Comparison of ENCODE assay signal across 18 cellular contexts in genomic region chr5:3153226-3153858, GRCh38.
"Had no signal": no experiment of that assay in that cellular context is flagged by ENCODE, and none has a peak within 500 bp of the region (broad histone marks: within the 10 kb centered on the region; RNA-seq: fewer than 3 reads in every experiment).

No MANE protein-coding gene starts in this region.

- H3K4me3 ChIP-seq: gastrocnemius medialis, left ventricle myocardium inferior, lower lobe of right lung, psoas muscle, testis, tibial nerve, upper lobe of right lung, vagina had no signal

- DNase-seq: effector memory CD4-positive, alpha-beta T cell; gastrocnemius medialis; glutamatergic neuron; islet precursor cell; left ventricle myocardium inferior; lower lobe of right lung; midbrain; psoas muscle; retina; stimulated activated CD4-positive, alpha-beta T cell treated with anti-CD3 and anti-CD28 coated beads, Interleukin-2, amount 100 ng/mL, for 24 hours; stimulated activated CD4-positive, alpha-beta T cell treated with anti-CD3 and anti-CD28 coated beads, Interleukin-4, amount 100 ng/mL, for 4 hours; stimulated activated naive B cell treated with anti-CD40 and anti-IgM and Interleukin-4, amounts not matched to agents 10 μg/mL and 1 μg/mL and 100 μg/mL, for 72 hours; stimulated activated naive CD8-positive, alpha-beta T cell treated with anti-CD3 and anti-CD28 coated beads, Interleukin-15, amount 100 ng/mL, for 72 hours; testis; upper lobe of right lung had no signal

- H2AFZ ChIP-seq: parathyroid adenoma had no signal

- H3K36me3 ChIP-seq: gastrocnemius medialis, left ventricle myocardium inferior, lower lobe of right lung, tibial nerve, upper lobe of right lung, vagina had no signal

- H3K4me1 ChIP-seq: gastrocnemius medialis, left ventricle myocardium inferior, lower lobe of right lung, parathyroid adenoma, psoas muscle, testis, tibial nerve, upper lobe of right lung, vagina had no signal

- H3K9ac ChIP-seq: parathyroid adenoma had no signal

- H3K27ac ChIP-seq: gastrocnemius medialis, left ventricle myocardium inferior, lower lobe of right lung, parathyroid adenoma, psoas muscle, testis, tibial nerve, upper lobe of right lung, vagina had no signal

- H3K9me3 ChIP-seq: gastrocnemius medialis, lower lobe of right lung, psoas muscle, testis, tibial nerve, upper lobe of right lung, vagina had no signal

- H3K27me3 ChIP-seq: gastrocnemius medialis, testis, tibial nerve, upper lobe of right lung, vagina had no signal
